ENCODE assay signal across 6 cellular contexts in the genomic region with DNA sequence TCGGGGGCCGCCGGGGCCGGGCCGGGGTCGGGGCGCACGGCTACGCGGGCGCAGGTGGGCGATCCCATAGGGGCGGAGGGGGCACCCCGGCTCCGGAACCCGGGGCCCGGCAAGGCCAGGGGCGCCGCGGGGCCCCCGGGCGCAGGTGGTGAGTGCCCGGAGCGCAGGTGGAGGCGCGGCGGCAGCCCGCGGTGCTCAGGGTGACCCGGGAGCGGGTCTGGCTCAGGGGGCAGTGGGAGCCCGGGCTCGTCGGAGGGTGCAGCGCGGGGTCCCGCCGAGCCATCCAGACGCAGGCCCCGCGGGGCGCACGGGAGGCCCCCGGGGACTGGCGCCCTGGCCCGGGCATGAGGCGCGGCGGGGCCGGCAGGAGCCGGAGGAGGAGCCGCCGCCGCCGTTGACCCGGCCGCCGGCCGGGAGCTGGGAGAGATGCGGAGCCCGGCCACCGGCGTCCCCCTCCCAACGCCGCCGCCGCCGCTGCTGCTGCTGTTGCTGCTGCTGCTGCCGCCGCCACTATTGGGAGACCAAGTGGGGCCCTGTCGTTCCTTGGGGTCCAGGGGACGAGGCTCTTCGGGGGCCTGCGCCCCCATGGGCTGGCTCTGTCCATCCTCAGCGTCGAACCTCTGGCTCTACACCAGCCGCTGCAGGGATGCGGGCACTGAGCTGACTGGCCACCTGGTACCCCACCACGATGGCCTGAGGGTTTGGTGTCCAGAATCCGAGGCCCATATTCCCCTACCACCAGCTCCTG. TPM values are rescaled to one million over a fixed set of nuclear protein-coding genes. Genes with fewer than 3 reads are reported as not detected.
DNase-seq lines count a peak whose midpoint lies in the region; TF ChIP-seq lines count a peak whose summit lies in the region.

No MANE protein-coding gene starts in this region.

- peak overlapping the region in 1 of 8 donors; percentile 90 for H3K27ac Mint-ChIP-seq in CD8-positive, alpha-beta memory T cell
- no peak overlapping the region for H3K27ac Mint-ChIP-seq in activated naive CD8-positive, alpha-beta T cell

- H3K36me3 Mint-ChIP-seq in CD8-positive, alpha-beta memory T cell: no peaks in the 10 kb centered on the region
- no peaks in the 10 kb centered on the region for H3K36me3 Mint-ChIP-seq in activated naive CD8-positive, alpha-beta T cell

- H3K9me3 ChIP-seq in CD8-positive, alpha-beta memory T cell (ENCODE audit: low read length): no peaks in the 10 kb centered on the region
- H3K9me3 ChIP-seq in mononuclear cell (ENCODE audit: low read depth, low read length): no peaks in the 10 kb centered on the region

- peak overlapping the region in 6 of 7 donors; percentile 48 to 86 (median 64) for H3K4me3 Mint-ChIP-seq in CD8-positive, alpha-beta memory T cell
- H3K4me3 Mint-ChIP-seq in activated naive CD8-positive, alpha-beta T cell: peak overlapping the region; percentile 71

- peaks cover 5 to 34% (median 9%) of the 10 kb centered on the region in 3 donors for H3K4me1 Mint-ChIP-seq in CD8-positive, alpha-beta memory T cell
- peaks cover 12% of the 10 kb centered on the region for H3K4me1 Mint-ChIP-seq in activated naive CD8-positive, alpha-beta T cell (ENCODE audit: low read depth)

- no peak for TF ChIP-seq CTCF in HFF-Myc (IDR thresholded peaks at IDR 0.05; ENCODE audit: low read depth, low read length, missing control alignments)

- peak overlapping the region; percentile 37 for H3K4me3 ChIP-seq in CD8-positive, alpha-beta memory T cell (ENCODE audit: low read length)
- H3K4me3 ChIP-seq in HFF-Myc (replicated peaks; ENCODE audit: low read depth, low read length) (peak overlapping the region; percentile 32), mononuclear cell (ENCODE audit: low read length) (peak overlapping the region; percentile 38)

- no peaks in the 10 kb centered on the region for H3K9me3 Mint-ChIP-seq in CD8-positive, alpha-beta memory T cell
- H3K9me3 Mint-ChIP-seq in activated naive CD8-positive, alpha-beta T cell (ENCODE audit: low read depth): no peaks in the 10 kb centered on the region

- no peak overlapping the region for H3K27ac ChIP-seq in CD8-positive, alpha-beta memory T cell (ENCODE audit: low read depth, low read length)

- DNase-seq in CD8-positive, alpha-beta memory T cell: peak in 1 of 5 donors; percentile 6
- DNase-seq in HFF-Myc (ENCODE audit: extremely low read depth, low read depth) (no peak), NCI-H2107 treated with DMSO at 0.1 percent for 48 hours (lab: John Stamatoyannopoulos, UW; ENCODE audit: unreplicated experiment) (no peak), 8988T (no peak)

- CTCF ChIA-PET in CD8-positive, alpha-beta memory T cell (lab: Charles Lee): interaction anchor here (2.2 to 5.4 kb wide), 2 partner anchors 10 to 283 kb away, joined by 6 to 14 read pairs; no protein-coding TSS in a partner anchor

- no peaks in the 10 kb centered on the region for H3K27me3 ChIP-seq in CD8-positive, alpha-beta memory T cell (ENCODE audit: insufficient read depth, low read length, poor library complexity, severe bottlenecking)
- peaks cover 8% of the 10 kb centered on the region for H3K27me3 ChIP-seq in mononuclear cell (ENCODE audit: insufficient read depth, low read length)

- peaks cover 12 to 13% of the 10 kb centered on the region in 2 donors for H3K27me3 Mint-ChIP-seq in CD8-positive, alpha-beta memory T cell
- no peaks in the 10 kb centered on the region for H3K27me3 Mint-ChIP-seq in activated naive CD8-positive, alpha-beta T cell

- no peaks in the 10 kb centered on the region for H3K36me3 ChIP-seq in CD8-positive, alpha-beta memory T cell (ENCODE audit: insufficient read depth, low read length)

- peaks cover 6% of the 10 kb centered on the region for H3K4me1 ChIP-seq in CD8-positive, alpha-beta memory T cell (ENCODE audit: insufficient read depth, low read length)
- peaks cover 12% of the 10 kb centered on the region for H3K4me1 ChIP-seq in mononuclear cell (ENCODE audit: insufficient read depth, low read length)

- POLR2A ChIA-PET in CD8-positive, alpha-beta memory T cell (lab: Charles Lee): no interaction called here

RNA-seq across cellular contexts. Expression of gene CELSR2, which starts 0.5 kb away (rescaled TPM):
- 1 to 10 TPM; 2.7 to 2.8 TPM for total RNA-seq in CD8-positive, alpha-beta memory T cell
- 0.77 TPM for polyA plus RNA-seq in CD8-positive, alpha-beta memory T cell
- total RNA-seq in mononuclear cell: 1.4 TPM

RNA-seq across cellular contexts. Expression of gene PSRC1, which starts 33.1 kb away (rescaled TPM):
- total RNA-seq in CD8-positive, alpha-beta memory T cell: 1 to 10 TPM; 5.4 to 5.8 TPM
- 0.59 TPM for polyA plus RNA-seq in CD8-positive, alpha-beta memory T cell
- 0.73 TPM for total RNA-seq in mononuclear cell

RNA-seq across cellular contexts. Expression of gene SARS1, which starts 36.1 kb away (rescaled TPM):
- total RNA-seq in CD8-positive, alpha-beta memory T cell: 100 to 1,000 TPM; 189 to 195 TPM
- 157 TPM for polyA plus RNA-seq in CD8-positive, alpha-beta memory T cell
- 87.1 TPM for total RNA-seq in mononuclear cell

RNA-seq across cellular contexts. Expression of gene MYBPHL, which starts 57.0 kb away (rescaled TPM):
- not detected for total RNA-seq in CD8-positive, alpha-beta memory T cell
- polyA plus RNA-seq in CD8-positive, alpha-beta memory T cell: not detected
- total RNA-seq in mononuclear cell: not detected
